Comparison of ENCODE assay signal across 8 cellular contexts in genomic region chr12:49188916-49189367, GRCh38. TPM values are rescaled to one million over a fixed set of nuclear protein-coding genes. Genes with fewer than 3 reads are reported as not detected.
DNase-seq lines count a peak whose midpoint lies in the region; ATAC-seq and TF ChIP-seq lines count a peak whose summit lies in the region.

Gene TUBA1A, minus strand, starts transcription at chr12:49189080. Its CDS starts 101 bp downstream, at chr12:49188979.

- H3K27me3 ChIP-seq in lung (ENCODE audit: control insufficient read depth, insufficient read depth): no peaks in the 10 kb centered on the region

- DNase-seq in CD1c-positive myeloid dendritic cell (ENCODE audit: extremely low spot score) (peak; percentile 98), NCI-H82 treated with DMSO at 0.1 percent for 48 hours (lab: John Stamatoyannopoulos, UW; ENCODE audit: unreplicated experiment) (peak; percentile 100), lung (ENCODE audit: low spot score) (peak; percentile 94)
- peak; percentile 99 for DNase-seq in activated CD8-positive, alpha-beta T cell treated with anti-CD3 and anti-CD28 coated beads for 36 hours
- peak; percentile 95 for DNase-seq in effector CD4-positive, alpha-beta T cell
- peak; percentile 80 to 92 (median 87) for DNase-seq in stimulated activated CD4-positive, alpha-beta T cell treated with anti-CD3 and anti-CD28 coated beads, TNF-alpha, amount 100 ng/mL, for 48 hours (ENCODE audit: low read depth in 3 of 3)

- peak within 1 kb of the TSS; percentile 95 for H3K4me3 Mint-ChIP-seq in activated CD8-positive, alpha-beta T cell treated with anti-CD3 and anti-CD28 coated beads for 36 hours

- CTCF ChIA-PET in activated CD8-positive, alpha-beta T cell treated with anti-CD3 and anti-CD28 coated beads for 36 hours (lab: Charles Lee): interaction anchor here (0.7 to 3.0 kb wide), 8 partner anchors 9 to 178 kb away, joined by 3 to 13 read pairs (median 4); partner anchors contain the start of genes SPATS2 and TUBA1B

- peaks cover 7 to 9% of the 10 kb centered on the region in 2 donors for H3K36me3 ChIP-seq in lung (ENCODE audit: control insufficient read depth in 2 of 2, insufficient read depth in 2 of 2, low read length in 2 of 2)

- H3K4me1 Mint-ChIP-seq in activated CD8-positive, alpha-beta T cell treated with anti-CD3 and anti-CD28 coated beads for 36 hours (ENCODE audit: low read depth): peaks cover 16% of the 10 kb centered on the region

- 0 to 1% methylated on average over 25 to 26 of the region's 26 CpGs for WGBS in lung, 2 donors

- peak within 1 kb of the TSS; percentile 97 for H3K27ac Mint-ChIP-seq in activated CD8-positive, alpha-beta T cell treated with anti-CD3 and anti-CD28 coated beads for 36 hours

- no peak for TF ChIP-seq CTCF in activated CD8-positive, alpha-beta T cell treated with anti-CD3 and anti-CD28 coated beads for 36 hours (IDR thresholded peaks at IDR 0.05)
- no peak for TF ChIP-seq CTCF in lung (IDR thresholded peaks at IDR 0.05; ENCODE audit: control extremely low read depth, extremely low read depth)

- no peaks in the 10 kb centered on the region for H3K27me3 Mint-ChIP-seq in activated CD8-positive, alpha-beta T cell treated with anti-CD3 and anti-CD28 coated beads for 36 hours

- no peaks in the 10 kb centered on the region for H3K9me3 ChIP-seq in lung (ENCODE audit: control insufficient read depth in 2 of 2, insufficient read depth in 1 of 2, low read length in 1 of 2)

- no peaks in the 10 kb centered on the region for H3K9me3 Mint-ChIP-seq in activated CD8-positive, alpha-beta T cell treated with anti-CD3 and anti-CD28 coated beads for 36 hours

- POLR2A ChIA-PET in activated CD8-positive, alpha-beta T cell treated with anti-CD3 and anti-CD28 coated beads for 36 hours (lab: Charles Lee): interaction anchor here (0.6 to 4.8 kb wide), 15 partner anchors 9 to 553 kb away, joined by 3 to 72 read pairs (median 5); partner anchors contain the start of genes RHEBL1, TMBIM6, TUBA1B and TUBA1C

- H3K4me1 ChIP-seq in lung (ENCODE audit: control insufficient read depth in 2 of 2, insufficient read depth in 2 of 2, low read length in 2 of 2): peaks cover 0 to 1% of the 10 kb centered on the region in 2 donors

- H3K27ac ChIP-seq in lung (ENCODE audit: low read depth in 1 of 2, low read length in 1 of 2): peak within 1 kb of the TSS; percentile 98 to 99

- peaks cover 15% of the 10 kb centered on the region for H3K36me3 Mint-ChIP-seq in activated CD8-positive, alpha-beta T cell treated with anti-CD3 and anti-CD28 coated beads for 36 hours (ENCODE audit: low read depth)

- ATAC-seq in GM19397 (IDR thresholded peaks at IDR 0.05; ENCODE audit: unreplicated experiment) (peak; percentile 89), HG03575 (IDR thresholded peaks at IDR 0.05; ENCODE audit: extremely low read depth, insufficient number of reproducible peaks, low FRiP score, unreplicated experiment) (peak; percentile 83), lung (ENCODE audit: insufficient read depth, low FRiP score) (peak; percentile 94)
- ATAC-seq in activated CD8-positive, alpha-beta T cell treated with anti-CD3 and anti-CD28 coated beads for 36 hours: peak; percentile 92

- peak within 1 kb of the TSS; percentile 61 for H3K4me3 ChIP-seq in lung

- intact Hi-C loops in activated CD8-positive, alpha-beta T cell treated with anti-CD3 and anti-CD28 coated beads for 36 hours (cut with micrococcal nuclease): loop anchor here (2.0 kb wide), 1 partner anchor 58 kb away; the partner anchor contains the start of gene TUBA1B

RNA-seq across cellular contexts. Expression of gene TUBA1A, which starts in this region (rescaled TPM):
- total RNA-seq in activated CD8-positive, alpha-beta T cell treated with anti-CD3 and anti-CD28 coated beads for 36 hours: 10 to 100 TPM; 70.6 to 71.2 TPM
- total RNA-seq in lung: 100 to 1,000 TPM; 264 to 270 TPM
- 100 to 1,000 TPM in 1 of 2 donors, 10 to 100 TPM in 1; 89.7 to 253 TPM for polyA plus RNA-seq in lung

Comparison
In these comparisons a context has a peak if more than half of its experiments do, and no peak if none do; other contexts are left out.
1. Peak in every context shown above with its lines: DNase-seq, ATAC-seq, H3K4me3 ChIP-seq and H3K27ac ChIP-seq.